8 cellular contexts compared by ENCODE assay signal in genomic region chr16:81444448-81445121, GRCh38. TPM values are rescaled to one million over a fixed set of nuclear protein-coding genes. Genes with fewer than 3 reads are reported as not detected.
A peak's percentile ranks its signal among the peaks of the same experiment; 100 is the strongest.
DNase-seq lines count a peak whose midpoint lies in the region; ATAC-seq and TF ChIP-seq lines count a peak whose summit lies in the region.

Gene CMIP (plus strand): TSS chr16:81444808.

- no peaks in the 10 kb centered on the region for H3K9me2 ChIP-seq in SK-N-SH

- H3K9me3 ChIP-seq in HUES6 (ENCODE audit: control insufficient read depth, insufficient read depth, low read depth, low read length): no peaks in the 10 kb centered on the region
- no peaks in the 10 kb centered on the region for H3K9me3 ChIP-seq in SK-N-SH
- H3K9me3 ChIP-seq in gastroesophageal sphincter: no peaks in the 10 kb centered on the region
- no peaks in the 10 kb centered on the region for H3K9me3 ChIP-seq in neutrophil

- ATAC-seq in GM21381 (IDR thresholded peaks at IDR 0.05; ENCODE audit: unreplicated experiment) (peak; percentile 87), gastroesophageal sphincter (peak; percentile 96)

- peaks cover 43% of the 10 kb centered on the region for H3K79me2 ChIP-seq in SK-N-SH (ENCODE audit: insufficient read depth)

- CTCF ChIA-PET in SK-N-SH (lab: Yijun Ruan, JAX): no interaction called here
- CTCF ChIA-PET in activated naive CD4-positive, alpha-beta T cell treated with anti-CD3 and anti-CD28 coated beads, Interleukin-2, amount 10 ng/mL, durations not matched to agents 7 days and 5 days (lab: Charles Lee): no interaction called here

- peaks cover 33% of the 10 kb centered on the region for H3K4me1 Mint-ChIP-seq in activated naive CD4-positive, alpha-beta T cell treated with anti-CD3 and anti-CD28 coated beads, Interleukin-2, amount 10 ng/mL, durations not matched to agents 7 days and 5 days

- POLR2A ChIA-PET in SK-N-SH (lab: Yijun Ruan, JAX): interaction anchor here (1.4 kb wide), 1 partner anchor 77 kb away, joined by 4 read pairs; no protein-coding TSS in a partner anchor

- H3K4me1 ChIP-seq in HUES6 (ENCODE audit: control insufficient read depth, insufficient read depth, low read length): peaks cover 37% of the 10 kb centered on the region
- H3K4me1 ChIP-seq in SK-N-SH (ENCODE audit: control insufficient read depth in 1 of 2, insufficient read depth in 2 of 2, low read depth in 1 of 2, low read length in 1 of 2): peaks cover 10 to 39% of the 10 kb centered on the region in 2 experiments; a peak in 3 of 4 replicates
- H3K4me1 ChIP-seq in gastroesophageal sphincter: peaks cover 0 to 62% (median 14%) of the 10 kb centered on the region in 3 donors
- peaks cover 40 to 44% of the 10 kb centered on the region in 2 experiments for H3K4me1 ChIP-seq in neutrophil (ENCODE audit: control insufficient read depth in 1 of 2, insufficient read depth in 1 of 2, low read depth in 1 of 2, low read length in 1 of 2)

- peak; percentile 23 for DNase-seq in DMS153 (lab: John Stamatoyannopoulos, UW)
- DNase-seq in SK-N-SH: peak; percentile 96
- peak; percentile 85 for DNase-seq in activated naive CD4-positive, alpha-beta T cell treated with anti-CD3 and anti-CD28 coated beads, Interleukin-2, amount 10 ng/mL, durations not matched to agents 7 days and 5 days
- DNase-seq in substantia nigra (lab: John Stamatoyannopoulos, UW): peak in 44 of 49 donors; percentile 21 to 90 (median 68)

- no peak for TF ChIP-seq CTCF in SK-N-SH (IDR thresholded peaks at IDR 0.05)
- no peak for TF ChIP-seq CTCF in gastroesophageal sphincter (IDR thresholded peaks at IDR 0.05)
- TF ChIP-seq CTCF in neutrophil (IDR thresholded peaks at IDR 0.05): no peak

- no peaks in the 10 kb centered on the region for H3K36me3 ChIP-seq in HUES6 (ENCODE audit: control insufficient read depth, insufficient read depth, low read length)
- H3K36me3 ChIP-seq in SK-N-SH (replicated peaks in 1 of 2; ENCODE audit: control insufficient read depth in 1 of 2, insufficient read depth in 2 of 2, low read length in 1 of 2): no peaks in the 10 kb centered on the region
- no peaks in the 10 kb centered on the region for H3K36me3 ChIP-seq in gastroesophageal sphincter
- no peaks in the 10 kb centered on the region for H3K36me3 ChIP-seq in neutrophil

- peaks cover 5% of the 10 kb centered on the region for H3F3A ChIP-seq in SK-N-SH (replicated peaks; ENCODE audit: insufficient read depth)

- peak within 1 kb of the TSS; percentile 99 for H2AFZ ChIP-seq in SK-N-SH (ENCODE audit: low read depth)

- H3K9me3 Mint-ChIP-seq in activated naive CD4-positive, alpha-beta T cell treated with anti-CD3 and anti-CD28 coated beads, Interleukin-2, amount 10 ng/mL, durations not matched to agents 7 days and 5 days: no peaks in the 10 kb centered on the region

- TF ChIP-seq POLR2A in gastroesophageal sphincter (IDR thresholded peaks at IDR 0.05): no peak

- peak within 1 kb of the TSS; percentile 91 for H3K4me2 ChIP-seq in SK-N-SH

- TF ChIP-seq RAD21 in SK-N-SH (IDR thresholded peaks at IDR 0.05; ENCODE audit: low read length): no peak

- H3K27ac Mint-ChIP-seq in activated naive CD4-positive, alpha-beta T cell treated with anti-CD3 and anti-CD28 coated beads, Interleukin-2, amount 10 ng/mL, durations not matched to agents 7 days and 5 days: peak within 1 kb of the TSS; percentile 90

- H3K27me3 ChIP-seq in HUES6 (ENCODE audit: control insufficient read depth, insufficient read depth, low read length) (peaks cover 19% of the 10 kb centered on the region), SK-N-SH (ENCODE audit: insufficient read depth) (no peaks in the 10 kb centered on the region; the same call in 1 of the 2 replicates), gastroesophageal sphincter (no peaks in the 10 kb centered on the region), neutrophil (peaks cover 38% of the 10 kb centered on the region)

- peaks cover 27% of the 10 kb centered on the region for H4K20me1 ChIP-seq in SK-N-SH (ENCODE audit: insufficient read depth)

- peaks cover 9% of the 10 kb centered on the region for H3K36me3 Mint-ChIP-seq in activated naive CD4-positive, alpha-beta T cell treated with anti-CD3 and anti-CD28 coated beads, Interleukin-2, amount 10 ng/mL, durations not matched to agents 7 days and 5 days

- peak within 1 kb of the TSS; percentile 89 for H3K4me3 ChIP-seq in HUES6 (ENCODE audit: low read depth, low read length)
- H3K4me3 ChIP-seq in SK-N-SH (ENCODE audit: low read depth in 2 of 2, low read length in 1 of 2): peak within 1 kb of the TSS; percentile 75 to 82
- peak within 1 kb of the TSS; percentile 68 to 91 for H3K4me3 ChIP-seq in gastroesophageal sphincter
- H3K4me3 ChIP-seq in neutrophil (ENCODE audit: low read depth in 1 of 2, low read length in 1 of 2): peak within 1 kb of the TSS; percentile 87 to 99

- no peak for TF ChIP-seq EP300 in SK-N-SH (IDR thresholded peaks at IDR 0.05; ENCODE audit: borderline replicate concordance in 1 of 2, low read depth in 1 of 2, low read length in 1 of 2)
- TF ChIP-seq EP300 in gastroesophageal sphincter (IDR thresholded peaks at IDR 0.05): no peak

- H3K27ac ChIP-seq in HUES6 (ENCODE audit: low read depth, low read length) (peak within 1 kb of the TSS; percentile 46; the same call in 1 of the 2 replicates), SK-N-SH (ENCODE audit: low read depth in 2 of 2, low read length in 1 of 2) (peak within 1 kb of the TSS; percentile 26 to 74; a peak in 3 of 4 replicates), gastroesophageal sphincter (peak within 1 kb of the TSS; percentile 6 to 89 (median 84)), neutrophil (peak within 1 kb of the TSS; percentile 99), substantia nigra (ENCODE audit: low read depth, low read length, poor library complexity, severe bottlenecking) (peak within 1 kb of the TSS; percentile 67)

- peak within 1 kb of the TSS; percentile 85 for H3K4me3 Mint-ChIP-seq in activated naive CD4-positive, alpha-beta T cell treated with anti-CD3 and anti-CD28 coated beads, Interleukin-2, amount 10 ng/mL, durations not matched to agents 7 days and 5 days

- peaks cover 38% of the 10 kb centered on the region for H3K27me3 Mint-ChIP-seq in activated naive CD4-positive, alpha-beta T cell treated with anti-CD3 and anti-CD28 coated beads, Interleukin-2, amount 10 ng/mL, durations not matched to agents 7 days and 5 days

- WGBS in SK-N-SH (ENCODE audit: low lambda C conversion rate): no CpG with 5 or more reads among the region's 114 CpGs
- no CpG with 5 or more reads among the region's 114 CpGs for WGBS in gastroesophageal sphincter (ENCODE audit: low coverage in 1 of 2), 2 donors

- peak within 1 kb of the TSS; percentile 83 for H3K9ac ChIP-seq in HUES6 (ENCODE audit: low read length)
- H3K9ac ChIP-seq in SK-N-SH: peak within 1 kb of the TSS; percentile 71

TF ChIP-seq in SK-N-SH, 30 proteins besides CTCF, POLR2A, EP300 and RAD21:
- TF ChIP-seq ELF1 (IDR thresholded peaks at IDR 0.05) (no peak), GABPA (IDR thresholded peaks at IDR 0.05; ENCODE audit: low read depth) (no peak), USF2 (IDR thresholded peaks at IDR 0.05; ENCODE audit: borderline replicate concordance, low read depth, low read length) (peak; percentile 47; the same call in 1 of the 2 replicates), USF1 (IDR thresholded peaks at IDR 0.05; ENCODE audit: borderline replicate concordance, low read depth) (peak; percentile 79)

RNA-seq across cellular contexts. Expression of gene CMIP, which starts in this region (rescaled TPM):
- 2.4 and 5.4 TPM in 2 replicates for polyA plus RNA-seq in SK-N-SH (2012; rRNA removed)
- polyA plus RNA-seq in SK-N-SH (2012; cell fraction: cytosol; rRNA removed): 3.9 and 6.2 TPM in 2 replicates
- 9.8 and 13.9 TPM in 2 replicates for polyA plus RNA-seq in SK-N-SH (2012; cell fraction: nucleus; rRNA removed)
- 10 to 100 TPM; 13.4 to 24.0 (median 19.2) TPM for total RNA-seq in gastroesophageal sphincter

Comparison
In these comparisons a context has a peak if more than half of its experiments do, and no peak if none do; other contexts are left out.
1. Peak in every context shown above with its lines: DNase-seq, ATAC-seq, H3K4me3 ChIP-seq and H3K27ac ChIP-seq.
2. DNase-seq: peak in every context shown above with its lines; median percentile 96 in SK-N-SH; 85 in activated naive CD4-positive, alpha-beta T cell treated with anti-CD3 and anti-CD28 coated beads, Interleukin-2, amount 10 ng/mL, durations not matched to agents 7 days and 5 days; 68 in substantia nigra; 23 in DMS153.
3. H3K27ac ChIP-seq: peak in every context shown above with its lines; median percentile 99 in neutrophil; 84 in gastroesophageal sphincter; 67 in substantia nigra; 50 in SK-N-SH; 46 in HUES6.